In genomic region chr20:40689943-40690835, GRCh38 we compare ENCODE assay signal across 8 cellular contexts. TPM values are rescaled to one million over a fixed set of nuclear protein-coding genes. Genes with fewer than 3 reads are reported as not detected.
A peak's percentile ranks its signal among the peaks of the same experiment; 100 is the strongest.
DNase-seq lines count a peak whose midpoint lies in the region; ATAC-seq and TF ChIP-seq lines count a peak whose summit lies in the region.

No MANE protein-coding gene starts in this region.

- TF ChIP-seq CTCF in brain (conservative IDR thresholded peaks at IDR 0.05), result peak; percentile 91 to 93

- peaks cover 0 to 7% (median 2%) of the 10 kb centered on the region in 5 experiments for H3K9me3 Mint-ChIP-seq in brain

- DNase-seq in DMS79 (lab: John Stamatoyannopoulos, UW), result peak; percentile 24
- DNase-seq in NAMALWA (ENCODE audit: low spot score), result peak; percentile 72
- DNase-seq in T-helper 9 cell, result peak; percentile 32
- DNase-seq in sciatic nerve (ENCODE audit: low spot score), result peak; percentile 96

- peaks cover 42% of the 10 kb centered on the region for H3K4me1 Mint-ChIP-seq in brain

- ATAC-seq in GM21825 (IDR thresholded peaks at IDR 0.05; ENCODE audit: unreplicated experiment), result peak; percentile 56
- peak; percentile 86 for ATAC-seq in sciatic nerve
- ATAC-seq in GM18909 (IDR thresholded peaks at IDR 0.05; ENCODE audit: poor library complexity, unreplicated experiment), result no peak

- H3K4me3 ChIP-seq in iPS-11a (ENCODE audit: low read depth, low read length), result peak overlapping the region; percentile 56

- H3K36me3 Mint-ChIP-seq in brain, result peaks cover 8% of the 10 kb centered on the region

- H3K27ac Mint-ChIP-seq in brain, result peak overlapping the region in 4 of 5 experiments; percentile 77 to 95 (median 90)

- H3K4me3 Mint-ChIP-seq in brain, result peak overlapping the region; percentile 86 to 91 (median 90)

- H3K27me3 Mint-ChIP-seq in brain, result peaks cover 95% of the 10 kb centered on the region

- intact Hi-C loops in sciatic nerve (cut with DNase I), result loop anchor here (10.0 kb wide), 1 partner anchor 1425 kb away; no protein-coding TSS in a partner anchor

RNA-seq across cellular contexts. Expression of gene MAFB, which starts 1.2 kb away (rescaled TPM):
- 2.7 TPM for polyA plus RNA-seq in brain (ENCODE audit: insufficient read depth, low read depth, low replicate concordance)
- total RNA-seq in sciatic nerve, result 38.6 TPM

Comparison
In these comparisons a context has a peak if more than half of its experiments do, and no peak if none do; other contexts are left out.
1. DNase-seq: peak in every context shown above with its lines; median percentile 96 in sciatic nerve; 72 in NAMALWA; 32 in T-helper 9 cell; 24 in DMS79.